Comparison of ENCODE assay signal across 3 cellular contexts in the genomic region with DNA sequence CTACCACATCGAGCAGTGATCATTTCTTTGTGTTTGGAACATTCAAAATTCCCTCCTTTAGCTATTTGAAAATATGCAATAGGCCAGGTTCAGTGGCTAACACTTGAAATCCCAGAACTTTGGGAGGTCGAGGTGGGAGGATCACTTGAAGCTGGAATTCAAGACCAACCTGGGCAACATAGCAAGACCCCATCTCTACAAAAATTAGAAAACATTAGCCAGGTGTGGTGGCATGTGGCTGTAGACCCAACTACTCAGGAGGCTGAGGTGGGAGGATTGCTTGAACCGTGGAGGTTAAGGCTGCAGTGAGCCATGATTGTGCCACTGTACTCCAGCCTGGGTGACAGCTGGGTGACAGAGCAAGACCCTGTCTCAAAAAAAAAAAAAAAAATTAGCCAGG.
"Had no signal": no experiment of that assay in that cellular context is flagged by ENCODE, and none has a peak within 500 bp of the region (broad histone marks: within the 10 kb centered on the region; RNA-seq: fewer than 3 reads in every experiment).

No MANE protein-coding gene starts in this region.

- DNase-seq: GDM1, GF-D8 had no signal

- ATAC-seq: GM12878 had no signal

- H3K4me3 ChIP-seq: GM12878 had no signal
